Comparison of ENCODE assay signal across 11 cellular contexts in genomic region chr1:2278591-2279209, GRCh38. TPM values are rescaled to one million over a fixed set of nuclear protein-coding genes. Genes with fewer than 3 reads are reported as not detected.
A peak's percentile ranks its signal among the peaks of the same experiment; 100 is the strongest.
DNase-seq lines count a peak whose midpoint lies in the region; ATAC-seq and TF ChIP-seq lines count a peak whose summit lies in the region.
"Had no signal": no experiment of that assay in that cellular context is flagged by ENCODE, and none has a peak within 500 bp of the region (broad histone marks: within the 10 kb centered on the region; RNA-seq: fewer than 3 reads in every experiment).

No MANE protein-coding gene starts in this region.

- no peak for DNase-seq in HFFc6
- no peak for DNase-seq in mesenchymal stem cell
- DNase-seq in cerebellar nuclear complex (lab: John Stamatoyannopoulos, UW) = no peak
- no peak for DNase-seq in G401 (ENCODE audit: low spot score)
- DNase-seq: mammary epithelial cell, NCI-H1930, T1000 had no signal

- H2BK5ac ChIP-seq in mesenchymal stem cell (ENCODE audit: low read depth, low read length, poor library complexity, severe bottlenecking) = no peak overlapping the region

- peaks cover 12% of the 10 kb centered on the region for H3K79me1 ChIP-seq in mesenchymal stem cell (replicated peaks; ENCODE audit: low read length, poor library complexity, severe bottlenecking)

- H2AFZ ChIP-seq in mesenchymal stem cell (ENCODE audit: low read depth, low read length) = no peak overlapping the region

- H2AK5ac ChIP-seq in mesenchymal stem cell (ENCODE audit: low read length, severe bottlenecking) = peak overlapping the region; percentile 79

- peaks cover 6% of the 10 kb centered on the region for H3K9me3 ChIP-seq in mesenchymal stem cell (ENCODE audit: control insufficient read depth, low read length)

- peak overlapping the region; percentile 33 for H3K27ac ChIP-seq in cingulate gyrus (ENCODE audit: low read depth, low read length)
- peak overlapping the region; percentile 70 for H3K27ac ChIP-seq in mesenchymal stem cell (ENCODE audit: low read length, poor library complexity, severe bottlenecking)

- peak overlapping the region in 1 of 2 experiments; percentile 99 for H3K14ac ChIP-seq in mesenchymal stem cell (ENCODE audit: low read length in 2 of 2)

- peak overlapping the region; percentile 87 for H2BK15ac ChIP-seq in mesenchymal stem cell (ENCODE audit: low read depth, poor library complexity, severe bottlenecking)

- H3K4me1 Mint-ChIP-seq in HFFc6 (ENCODE audit: low read depth) = peaks cover 35% of the 10 kb centered on the region
- H3K4me1 Mint-ChIP-seq in stimulated activated memory B cell treated with anti-CD40 and anti-IgM and Interleukin-4, amounts not matched to agents 10 μg/mL and 1 μg/mL and 100 μg/mL, for 72 hours = peaks cover 50% of the 10 kb centered on the region

- peaks cover 9 to 45% of the 10 kb centered on the region in 2 experiments for H3K36me3 ChIP-seq in mesenchymal stem cell (ENCODE audit: control insufficient read depth in 1 of 2, insufficient read depth in 2 of 2, low read depth in 1 of 2, low read length in 2 of 2)

- H3K27me3 ChIP-seq in mesenchymal stem cell (ENCODE audit: control insufficient read depth in 1 of 2, insufficient read depth in 1 of 2, low read length in 2 of 2) = no peaks in the 10 kb centered on the region

- H3K27me3 Mint-ChIP-seq in HFFc6 (ENCODE audit: insufficient read depth) = peaks cover 5% of the 10 kb centered on the region
- H3K27me3 Mint-ChIP-seq in stimulated activated memory B cell treated with anti-CD40 and anti-IgM and Interleukin-4, amounts not matched to agents 10 μg/mL and 1 μg/mL and 100 μg/mL, for 72 hours = no peaks in the 10 kb centered on the region

- H3K9me3 Mint-ChIP-seq in HFFc6 = 0 out of 2 replicates have a peak, but pooled peaks cover 3% of the 10 kb centered on the region
- H3K9me3 Mint-ChIP-seq in stimulated activated memory B cell treated with anti-CD40 and anti-IgM and Interleukin-4, amounts not matched to agents 10 μg/mL and 1 μg/mL and 100 μg/mL, for 72 hours = no peaks in the 10 kb centered on the region

- H3K4me3 Mint-ChIP-seq in HFFc6 = no peak overlapping the region
- no peak overlapping the region for H3K4me3 Mint-ChIP-seq in stimulated activated memory B cell treated with anti-CD40 and anti-IgM and Interleukin-4, amounts not matched to agents 10 μg/mL and 1 μg/mL and 100 μg/mL, for 72 hours

- peak overlapping the region; percentile 95 to 97 for H3K4ac ChIP-seq in mesenchymal stem cell (ENCODE audit: low read depth in 1 of 2, low read length in 2 of 2)

- H2BK120ac ChIP-seq in mesenchymal stem cell (ENCODE audit: low read depth, low read length) = peak overlapping the region; percentile 93

- WGBS in mesenchymal stem cell = 37% methylated on average over 11 of the region's 16 CpGs

- peak overlapping the region; percentile 80 to 92 for H3K23ac ChIP-seq in mesenchymal stem cell (ENCODE audit: low read length in 2 of 2)

- H3K18ac ChIP-seq in mesenchymal stem cell (ENCODE audit: low read depth in 1 of 2, low read length in 2 of 2) = peak overlapping the region; percentile 96 to 100

- peak overlapping the region; percentile 100 for H4K91ac ChIP-seq in mesenchymal stem cell (ENCODE audit: low read length)

- H3K4me2 ChIP-seq in mesenchymal stem cell (ENCODE audit: low read length, poor library complexity, severe bottlenecking) = peak overlapping the region; percentile 57

- H3K9ac ChIP-seq in mesenchymal stem cell (ENCODE audit: low read length) = peak overlapping the region; percentile 42

- peaks cover 9% of the 10 kb centered on the region for H3K36me3 Mint-ChIP-seq in HFFc6 (ENCODE audit: low read depth)
- peaks cover 14% of the 10 kb centered on the region for H3K36me3 Mint-ChIP-seq in stimulated activated memory B cell treated with anti-CD40 and anti-IgM and Interleukin-4, amounts not matched to agents 10 μg/mL and 1 μg/mL and 100 μg/mL, for 72 hours

- peak overlapping the region; percentile 68; the same call in 1 of the 2 replicates for H3K27ac Mint-ChIP-seq in HFFc6
- H3K27ac Mint-ChIP-seq in stimulated activated memory B cell treated with anti-CD40 and anti-IgM and Interleukin-4, amounts not matched to agents 10 μg/mL and 1 μg/mL and 100 μg/mL, for 72 hours = peak overlapping the region; percentile 22

- H3K4me1 ChIP-seq in mesenchymal stem cell (ENCODE audit: control insufficient read depth, insufficient read depth, low read depth, low read length) = peaks cover 68% of the 10 kb centered on the region

- H4K8ac ChIP-seq in mesenchymal stem cell (ENCODE audit: low read length) = peak overlapping the region; percentile 99

- ATAC-seq in stimulated activated memory B cell treated with anti-CD40 and anti-IgM and Interleukin-4, amounts not matched to agents 10 μg/mL and 1 μg/mL and 100 μg/mL, for 72 hours = no peak
- ATAC-seq in HG02973 (IDR thresholded peaks at IDR 0.05; ENCODE audit: unreplicated experiment) (no peak), GM21528 (IDR thresholded peaks at IDR 0.05; ENCODE audit: low FRiP score, unreplicated experiment) (no peak)

- peak overlapping the region; percentile 80 to 96 for H2BK12ac ChIP-seq in mesenchymal stem cell (ENCODE audit: low read length in 2 of 2)

- no peak for TF ChIP-seq CTCF in HFFc6 (IDR thresholded peaks at IDR 0.05)

- in situ Hi-C loops in G401 (cut with HindIII; ENCODE audit: low sequenced_read_pairs) = no loop called here

- H3K4me3 ChIP-seq in mesenchymal stem cell (ENCODE audit: insufficient read depth in 1 of 2, low read depth in 1 of 2, low read length in 2 of 2) = peak overlapping the region; percentile 11 to 46

RNA-seq across cellular contexts. Expression of gene SKI, which starts 50.6 kb away (rescaled TPM):
- total RNA-seq in HFFc6 (2021; fragmentation: NEBNext Ultra II Directional; extraction: Animal tissue kit (Norgen Biotek cat#: 25700)) = 10 to 100 TPM; 63.7 to 76.6 (median 66.1) TPM
- 43.3 TPM for polyA plus RNA-seq in mesenchymal stem cell (2013, experiment 1 of 2)
- polyA plus RNA-seq in mesenchymal stem cell (2013, experiment 2 of 2) = 44.2 TPM
- total RNA-seq in G401 (2014; rRNA removed; shearing (Covaris generic)) = 5.8 and 15.2 TPM in 2 replicates
